Comparison of ENCODE assay signal across 5 cellular contexts in the genomic region with DNA sequence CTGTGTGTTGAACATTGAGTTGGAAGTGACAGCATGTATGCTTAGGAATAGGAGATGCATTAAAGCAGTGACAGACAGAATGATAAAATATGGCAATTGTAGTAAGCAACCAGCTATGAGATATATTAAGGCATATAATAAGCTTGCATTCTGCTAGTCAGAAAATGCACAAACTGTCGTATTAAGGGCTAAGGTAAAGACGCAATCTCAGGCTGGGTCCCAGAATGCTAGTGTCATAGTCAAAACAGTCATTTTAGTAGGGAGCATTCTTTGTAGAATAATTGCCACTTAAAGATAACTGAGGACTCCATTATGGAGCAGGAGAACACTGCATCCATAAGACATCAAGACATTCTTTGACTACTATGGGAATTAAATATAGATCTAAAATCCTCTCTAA.
"Had no signal": no experiment of that assay in that cellular context is flagged by ENCODE, and none has a peak within 500 bp of the region (broad histone marks: within the 10 kb centered on the region; RNA-seq: fewer than 3 reads in every experiment).

No MANE protein-coding gene starts in this region.

- H3K27ac ChIP-seq: HL-60 had no signal

- H3K4me3 Mint-ChIP-seq: IgD-negative memory B cell had no signal

- H3K36me3 Mint-ChIP-seq: IgD-negative memory B cell had no signal

- ATAC-seq: HepG2, K562 had no signal

- H3K4me3 ChIP-seq: K562 had no signal

- H3K27ac Mint-ChIP-seq: IgD-negative memory B cell had no signal

- H3K27me3 Mint-ChIP-seq: IgD-negative memory B cell had no signal

- H3K4me1 Mint-ChIP-seq: IgD-negative memory B cell had no signal

- DNase-seq: IMR-90 had no signal
